Comparison of ENCODE assay signal across 8 cellular contexts in genomic region chr22:30667486-30668305, GRCh38. TPM values are rescaled to one million over a fixed set of nuclear protein-coding genes. Genes with fewer than 3 reads are reported as not detected.
A peak's percentile ranks its signal among the peaks of the same experiment; 100 is the strongest.
DNase-seq lines count a peak whose midpoint lies in the region; ATAC-seq and TF ChIP-seq lines count a peak whose summit lies in the region.

Gene DUSP18 (minus strand): TSS chr22:30667875. CDS start chr22:30664003, 3,872 bp downstream.

- peaks cover 24% of the 10 kb centered on the region for H3K36me3 Mint-ChIP-seq in activated B cell treated with CpG ODN at 0.5 μM for 24 hours (ENCODE audit: low read depth)
- H3K36me3 Mint-ChIP-seq in immature natural killer cell: peaks cover 8 to 16% (median 12%) of the 10 kb centered on the region in 3 donors

- POLR2A ChIA-PET in activated B cell treated with CpG ODN at 0.5 μM for 24 hours (lab: Charles Lee): interaction anchor here (0.6 to 2.0 kb wide), 2 partner anchors 33 to 61 kb away, joined by 3 to 9 read pairs; partner anchors contain the start of gene TCN2

- TF ChIP-seq CTCF in activated B cell treated with CpG ODN at 0.5 μM for 24 hours (IDR thresholded peaks at IDR 0.05): no peak

- DNase-seq in AG08396 (ENCODE audit: low spot score) (peak; percentile 99), NCI-H2227 treated with DMSO at 0.1 percent for 48 hours (lab: John Stamatoyannopoulos, UW) (peak; percentile 82), activated B cell treated with CpG ODN at 0.5 μM for 24 hours (peak; percentile 95), caudate nucleus (lab: John Stamatoyannopoulos, UW) (peak in 60 of 61 donors; percentile 53 to 94 (median 85)), immature natural killer cell (peak; percentile 95), smooth muscle cell of the brain vasculature (ENCODE audit: low read depth, low spot score) (peak; percentile 58)

- H3K27me3 Mint-ChIP-seq in activated B cell treated with CpG ODN at 0.5 μM for 24 hours: no peaks in the 10 kb centered on the region
- H3K27me3 Mint-ChIP-seq in immature natural killer cell (ENCODE audit: low read depth in 3 of 3): peaks cover 9 to 13% (median 13%) of the 10 kb centered on the region in 3 donors

- ATAC-seq in GM18873 (IDR thresholded peaks at IDR 0.05; ENCODE audit: low FRiP score, unreplicated experiment) (peak; percentile 64), HG03159 (IDR thresholded peaks at IDR 0.05; ENCODE audit: unreplicated experiment) (peak; percentile 82), activated B cell treated with CpG ODN at 0.5 μM for 24 hours (ENCODE audit: low read depth) (peak; percentile 94)

- H3K27ac ChIP-seq in caudate nucleus (ENCODE audit: low read depth, low read length): no peak within 1 kb of the TSS

- H3K4me3 Mint-ChIP-seq in activated B cell treated with CpG ODN at 0.5 μM for 24 hours (peak within 1 kb of the TSS; percentile 97), immature natural killer cell (peak within 1 kb of the TSS; percentile 94 to 96 (median 95))

- CTCF ChIA-PET in activated B cell treated with CpG ODN at 0.5 μM for 24 hours (lab: Charles Lee): interaction anchor here (1.0 kb wide), 1 partner anchor 33 kb away, joined by 6 read pairs; no protein-coding TSS in a partner anchor

- peak within 1 kb of the TSS; percentile 86 for H3K27ac Mint-ChIP-seq in activated B cell treated with CpG ODN at 0.5 μM for 24 hours
- peak within 1 kb of the TSS; percentile 57 to 96 (median 90) for H3K27ac Mint-ChIP-seq in immature natural killer cell

- intact Hi-C loops in activated B cell treated with CpG ODN at 0.5 μM for 24 hours (cut with micrococcal nuclease): loop anchor here (1.0 to 10.0 kb wide), 5 partner anchors 18 to 417 kb away; partner anchors contain the start of genes PES1, SLC35E4, SMTN and TUG1

- H3K4me1 Mint-ChIP-seq in activated B cell treated with CpG ODN at 0.5 μM for 24 hours: peaks cover 18% of the 10 kb centered on the region
- peaks cover 20 to 32% of the 10 kb centered on the region in 2 donors for H3K4me1 Mint-ChIP-seq in immature natural killer cell

- H3K9me3 Mint-ChIP-seq in activated B cell treated with CpG ODN at 0.5 μM for 24 hours (no peaks in the 10 kb centered on the region), immature natural killer cell (no peaks in the 10 kb centered on the region)

RNA-seq across cellular contexts. Expression of gene DUSP18, which starts in this region (rescaled TPM):
- 12.0 and 13.5 TPM in 2 replicates for total RNA-seq in activated B cell treated with CpG ODN at 0.5 μM for 24 hours
- 1 to 10 TPM; 4.6 to 8.6 (median 4.7) TPM for polyA plus RNA-seq in immature natural killer cell
